Comparison of ENCODE assay signal across 1 cellular context in the genomic region with DNA sequence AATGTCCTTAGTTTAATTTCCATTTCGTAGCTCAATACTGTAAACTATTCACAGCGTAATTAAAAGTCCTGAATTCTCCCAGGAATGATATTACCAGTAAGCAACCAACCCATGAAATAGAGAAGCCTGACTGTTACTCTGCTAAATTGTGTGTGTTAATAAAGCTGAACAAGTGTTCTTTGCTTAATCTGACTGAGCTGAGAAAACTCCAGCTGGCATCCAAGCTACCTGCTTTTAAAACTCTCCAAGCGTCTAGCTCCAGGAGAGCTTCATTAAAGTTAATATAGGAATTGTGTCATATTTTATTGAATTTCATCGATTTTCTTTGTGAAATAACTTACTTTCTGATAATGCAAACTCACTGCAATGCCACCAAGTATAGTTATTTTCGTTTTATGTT.
TF ChIP-seq lines count a peak whose summit lies in the region.

No MANE protein-coding gene starts in this region.

TF ChIP-seq in K562, 482 proteins besides CTCF, POLR2A, EP300 and RAD21:
- TF ChIP-seq, protein P1, sequence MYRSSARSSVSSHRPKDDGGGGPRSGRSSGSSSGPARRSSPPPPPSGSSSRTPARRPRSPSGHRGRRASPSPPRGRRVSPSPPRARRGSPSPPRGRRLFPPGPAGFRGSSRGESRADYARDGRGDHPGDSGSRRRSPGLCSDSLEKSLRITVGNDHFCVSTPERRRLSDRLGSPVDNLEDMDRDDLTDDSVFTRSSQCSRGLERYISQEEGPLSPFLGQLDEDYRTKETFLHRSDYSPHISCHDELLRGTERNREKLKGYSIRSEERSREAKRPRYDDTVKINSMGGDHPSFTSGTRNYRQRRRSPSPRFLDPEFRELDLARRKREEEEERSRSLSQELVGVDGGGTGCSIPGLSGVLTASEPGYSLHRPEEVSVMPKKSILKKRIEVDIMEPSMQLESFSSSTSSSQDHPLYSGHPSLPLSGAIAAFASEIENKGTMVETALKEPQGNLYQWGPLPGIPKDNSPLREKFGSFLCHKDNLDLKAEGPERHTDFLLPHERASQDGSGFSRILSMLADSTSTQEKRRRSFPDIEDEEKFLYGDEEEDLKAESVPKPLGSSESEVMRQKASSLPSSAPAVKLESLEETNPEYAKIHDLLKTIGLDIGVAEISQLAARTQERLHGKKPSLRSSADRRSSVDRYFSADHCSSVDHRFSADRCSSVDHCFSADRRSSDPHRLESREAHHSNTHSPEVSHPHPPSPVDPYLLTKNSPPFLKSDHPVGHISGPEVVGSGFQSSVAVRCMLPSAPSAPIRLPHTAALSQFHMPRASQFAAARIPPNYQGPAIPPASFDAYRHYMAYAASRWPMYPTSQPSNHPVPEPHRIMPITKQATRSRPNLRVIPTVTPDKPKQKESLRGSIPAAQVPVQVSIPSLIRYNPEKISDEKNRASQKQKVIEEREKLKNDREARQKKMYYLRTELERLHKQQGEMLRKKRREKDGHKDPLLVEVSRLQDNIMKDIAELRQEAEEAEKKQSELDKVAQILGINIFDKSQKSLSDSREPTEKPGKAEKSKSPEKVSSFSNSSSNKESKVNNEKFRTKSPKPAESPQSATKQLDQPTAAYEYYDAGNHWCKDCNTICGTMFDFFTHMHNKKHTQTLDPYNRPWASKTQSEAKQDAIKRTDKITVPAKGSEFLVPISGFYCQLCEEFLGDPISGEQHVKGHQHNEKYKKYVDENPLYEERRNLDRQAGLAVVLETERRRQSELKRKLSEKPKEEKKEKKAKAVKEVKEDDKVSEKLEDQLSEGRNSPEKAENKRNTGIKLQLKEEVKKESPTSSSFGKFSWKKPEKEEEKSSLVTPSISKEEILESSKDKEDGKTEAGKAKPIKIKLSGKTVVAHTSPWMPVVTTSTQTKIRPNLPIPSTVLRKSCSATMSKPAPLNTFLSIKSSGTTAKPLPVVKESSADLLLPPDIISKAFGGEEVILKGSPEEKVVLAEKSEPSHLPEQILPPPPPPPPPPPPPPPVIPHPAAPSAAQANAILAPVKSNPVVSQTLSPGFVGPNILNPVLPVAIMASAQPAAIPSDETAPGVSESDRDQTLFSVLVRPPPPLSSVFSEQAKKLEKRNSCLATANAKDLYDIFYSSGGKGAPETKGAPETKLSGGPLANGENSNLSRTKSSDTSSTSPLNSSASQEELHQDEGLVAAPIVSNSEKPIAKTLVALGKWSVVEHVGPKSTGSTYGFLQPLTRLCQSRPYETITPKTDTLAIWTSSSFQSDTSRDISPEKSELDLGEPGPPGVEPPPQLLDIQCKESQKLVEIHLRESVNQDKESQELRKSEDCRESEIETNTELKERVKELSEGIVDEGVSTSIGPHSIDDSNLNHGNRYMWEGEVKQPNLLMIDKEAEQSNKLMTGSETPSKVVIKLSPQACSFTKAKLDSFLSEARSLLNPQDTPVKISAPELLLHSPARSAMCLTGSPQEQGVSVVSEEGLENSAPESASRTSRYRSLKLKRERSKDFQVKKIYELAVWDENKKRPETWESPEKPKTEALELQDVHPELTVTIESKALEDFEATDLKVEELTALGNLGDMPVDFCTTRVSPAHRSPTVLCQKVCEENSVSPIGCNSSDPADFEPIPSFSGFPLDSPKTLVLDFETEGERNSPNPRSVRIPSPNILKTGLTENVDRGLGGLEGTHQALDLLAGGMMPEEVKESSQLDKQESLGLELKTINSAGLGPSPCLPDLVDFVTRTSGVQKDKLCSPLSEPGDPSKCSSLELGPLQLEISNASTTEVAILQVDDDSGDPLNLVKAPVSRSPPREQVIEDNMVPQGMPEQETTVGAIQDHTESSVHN (IDR thresholded peaks at IDR 0.05; ENCODE audit: borderline replicate concordance in 1 of 2, low read depth in 1 of 2): no peak
- no peak for TF ChIP-seq RB1 (IDR thresholded peaks at IDR 0.05; ENCODE audit: low read depth)
- TF ChIP-seq ZZZ3 (IDR thresholded peaks at IDR 0.05): no peak
- no peak for TF ChIP-seq PRMT5 (CRISPR knock-in tag; IDR thresholded peaks at IDR 0.05)
- TF ChIP-seq CHCHD3 (CRISPR knock-in tag; IDR thresholded peaks at IDR 0.05): no peak
- no peak for TF ChIP-seq EGR1 (conservative IDR thresholded peaks at IDR 0.05)
- no peak for TF ChIP-seq ZNF707 (CRISPR knock-in tag; conservative IDR thresholded peaks at IDR 0.05)
- TF ChIP-seq, protein P2, sequence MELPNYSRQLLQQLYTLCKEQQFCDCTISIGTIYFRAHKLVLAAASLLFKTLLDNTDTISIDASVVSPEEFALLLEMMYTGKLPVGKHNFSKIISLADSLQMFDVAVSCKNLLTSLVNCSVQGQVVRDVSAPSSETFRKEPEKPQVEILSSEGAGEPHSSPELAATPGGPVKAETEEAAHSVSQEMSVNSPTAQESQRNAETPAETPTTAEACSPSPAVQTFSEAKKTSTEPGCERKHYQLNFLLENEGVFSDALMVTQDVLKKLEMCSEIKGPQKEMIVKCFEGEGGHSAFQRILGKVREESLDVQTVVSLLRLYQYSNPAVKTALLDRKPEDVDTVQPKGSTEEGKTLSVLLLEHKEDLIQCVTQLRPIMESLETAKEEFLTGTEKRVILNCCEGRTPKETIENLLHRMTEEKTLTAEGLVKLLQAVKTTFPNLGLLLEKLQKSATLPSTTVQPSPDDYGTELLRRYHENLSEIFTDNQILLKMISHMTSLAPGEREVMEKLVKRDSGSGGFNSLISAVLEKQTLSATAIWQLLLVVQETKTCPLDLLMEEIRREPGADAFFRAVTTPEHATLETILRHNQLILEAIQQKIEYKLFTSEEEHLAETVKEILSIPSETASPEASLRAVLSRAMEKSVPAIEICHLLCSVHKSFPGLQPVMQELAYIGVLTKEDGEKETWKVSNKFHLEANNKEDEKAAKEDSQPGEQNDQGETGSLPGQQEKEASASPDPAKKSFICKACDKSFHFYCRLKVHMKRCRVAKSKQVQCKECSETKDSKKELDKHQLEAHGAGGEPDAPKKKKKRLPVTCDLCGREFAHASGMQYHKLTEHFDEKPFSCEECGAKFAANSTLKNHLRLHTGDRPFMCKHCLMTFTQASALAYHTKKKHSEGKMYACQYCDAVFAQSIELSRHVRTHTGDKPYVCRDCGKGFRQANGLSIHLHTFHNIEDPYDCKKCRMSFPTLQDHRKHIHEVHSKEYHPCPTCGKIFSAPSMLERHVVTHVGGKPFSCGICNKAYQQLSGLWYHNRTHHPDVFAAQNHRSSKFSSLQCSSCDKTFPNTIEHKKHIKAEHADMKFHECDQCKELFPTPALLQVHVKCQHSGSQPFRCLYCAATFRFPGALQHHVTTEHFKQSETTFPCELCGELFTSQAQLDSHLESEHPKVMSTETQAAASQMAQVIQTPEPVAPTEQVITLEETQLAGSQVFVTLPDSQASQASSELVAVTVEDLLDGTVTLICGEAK (IDR thresholded peaks at IDR 0.05): 0 out of 2 replicates have a peak, but pooled peaks have one; percentile 43
- TF ChIP-seq, protein P2 (CRISPR knock-in tag; IDR thresholded peaks at IDR 0.05): no peak
